In the genomic region with DNA sequence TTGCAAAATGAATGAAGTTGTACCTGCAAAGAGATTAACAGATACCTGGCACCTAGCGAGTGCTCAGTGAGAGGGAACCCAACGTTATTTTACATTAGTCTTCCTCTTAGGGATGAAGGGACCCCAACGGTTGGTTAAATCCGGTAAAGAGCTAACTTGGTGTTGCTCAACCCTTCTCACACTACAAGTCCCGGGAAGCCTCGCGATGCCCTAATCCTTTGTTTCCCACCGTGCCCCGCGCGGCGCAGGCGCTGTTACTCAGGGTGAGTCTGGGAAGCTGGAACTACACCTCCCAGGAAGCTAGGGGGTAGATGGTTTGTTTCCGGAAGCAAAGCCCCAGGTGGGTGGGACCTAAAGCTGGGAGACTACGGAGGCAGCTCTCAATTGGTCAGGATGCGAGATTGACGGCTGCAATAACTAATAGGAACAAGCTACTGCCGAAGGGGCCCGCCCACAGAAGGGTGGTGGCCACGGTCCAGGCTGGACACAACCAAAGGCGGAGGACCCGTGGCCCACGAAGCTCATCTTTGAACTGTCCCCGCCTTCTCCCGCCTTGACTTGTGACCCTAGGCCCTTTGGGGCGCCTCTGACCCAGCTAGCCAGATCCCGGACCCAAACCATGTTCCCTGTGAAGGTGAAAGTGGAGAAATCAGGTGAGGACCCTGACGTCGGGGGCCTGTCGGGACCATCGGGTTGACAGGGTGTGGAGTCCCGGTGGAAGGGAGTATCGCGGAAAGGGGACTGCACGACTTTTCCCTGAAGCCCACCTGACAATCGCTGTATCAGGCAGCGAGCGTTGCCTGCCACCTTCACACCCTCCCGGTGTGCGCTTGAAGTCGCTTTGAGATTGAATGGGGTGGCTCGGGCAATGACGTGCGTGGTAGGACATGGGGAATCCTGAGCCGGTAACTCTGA, we compare ENCODE assay signal across 8 cellular contexts. TPM values are rescaled to one million over a fixed set of nuclear protein-coding genes. Genes with fewer than 3 reads are reported as not detected.
DNase-seq lines count a peak whose midpoint lies in the region; FAIRE-seq and TF ChIP-seq lines count a peak whose summit lies in the region.

A gene with protein sequence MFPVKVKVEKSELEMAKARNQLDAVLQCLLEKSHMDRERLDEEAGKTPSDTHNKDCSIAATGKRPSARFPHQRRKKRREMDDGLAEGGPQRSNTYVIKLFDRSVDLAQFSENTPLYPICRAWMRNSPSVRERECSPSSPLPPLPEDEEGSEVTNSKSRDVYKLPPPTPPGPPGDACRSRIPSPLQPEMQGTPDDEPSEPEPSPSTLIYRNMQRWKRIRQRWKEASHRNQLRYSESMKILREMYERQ (plus strand): TSS at position 471 of the 915 bp plus-strand sequence. CDS start 149 bp downstream, at position 620.

- H3K27me3 ChIP-seq in neuronal stem cell (ENCODE audit: control insufficient read depth in 3 of 3, insufficient read depth in 3 of 3, low read depth in 1 of 3, low read length in 3 of 3), result no peaks in the 10 kb centered on the region

- H3K9me3 ChIP-seq in neuronal stem cell (replicated peaks in 1 of 2; ENCODE audit: control insufficient read depth in 2 of 2, insufficient read depth in 1 of 2, low read depth in 1 of 2, low read length in 2 of 2), result no peaks in the 10 kb centered on the region

- H3K4me2 ChIP-seq in neuronal stem cell (ENCODE audit: insufficient read depth, low read length, poor library complexity, severe bottlenecking), result peak within 1 kb of the TSS; percentile 96

- no peak within 1 kb of the TSS for H2BK15ac ChIP-seq in neuronal stem cell (ENCODE audit: low read length)

- H3K4ac ChIP-seq in neuronal stem cell (ENCODE audit: low read length), result no peak within 1 kb of the TSS

- H3K27me3 Mint-ChIP-seq in activated naive CD4-positive, alpha-beta T cell treated with anti-CD3 and anti-CD28 coated beads for 36 hours (ENCODE audit: low read depth), result no peaks in the 10 kb centered on the region

- intact Hi-C loops in activated naive CD4-positive, alpha-beta T cell treated with anti-CD3 and anti-CD28 coated beads for 36 hours (cut with micrococcal nuclease), result loop anchor here (1.0 to 10.0 kb wide), 7 partner anchors 10 to 739 kb away; a partner anchor contains a TSS

- no peak within 1 kb of the TSS for H4K8ac ChIP-seq in neuronal stem cell (ENCODE audit: low read depth, low read length)

- peaks cover 8% of the 10 kb centered on the region for H3K79me1 ChIP-seq in neuronal stem cell (ENCODE audit: low read depth, low read length)

- peak within 1 kb of the TSS; percentile 83 for H2AFZ ChIP-seq in neuronal stem cell (ENCODE audit: low read length)

- no peaks in the 10 kb centered on the region for H3K9me3 Mint-ChIP-seq in activated naive CD4-positive, alpha-beta T cell treated with anti-CD3 and anti-CD28 coated beads for 36 hours

- peaks cover 3 to 16% of the 10 kb centered on the region in 2 donors for H3K36me3 ChIP-seq in neuronal stem cell (replicated peaks in 1 of 2; ENCODE audit: control insufficient read depth in 2 of 2, insufficient read depth in 2 of 2, low read length in 2 of 2)

- in situ Hi-C loops in SK-MEL-5 (cut with HindIII; ENCODE audit: low pct_unique_long_range_greater_than_20kb, low sequenced_read_pairs), result no loop called here

- POLR2A ChIA-PET in HEK293T (lab: Yijun Ruan, JAX), result interaction anchor here (0.6 to 1.9 kb wide), 30 partner anchors 9 to 366 kb away, joined by 3 to 33 read pairs (median 4); a partner anchor contains a TSS

- H3K4me3 ChIP-seq in neuronal stem cell (ENCODE audit: low read length in 2 of 2), result peak within 1 kb of the TSS; percentile 77 to 97

- peaks cover 9 to 12% of the 10 kb centered on the region in 2 donors for H3K4me1 ChIP-seq in neuronal stem cell (ENCODE audit: control insufficient read depth in 2 of 2, insufficient read depth in 1 of 2, low read depth in 1 of 2, low read length in 2 of 2)

- peak within 1 kb of the TSS; percentile 89 for H3K9ac ChIP-seq in neuronal stem cell (ENCODE audit: low read depth, low read length, poor library complexity)

- no peak within 1 kb of the TSS for H2BK5ac ChIP-seq in neuronal stem cell (ENCODE audit: low read length)

- no peak within 1 kb of the TSS for H4K91ac ChIP-seq in neuronal stem cell (ENCODE audit: low read depth, low read length, poor library complexity)

- H2BK120ac ChIP-seq in neuronal stem cell (ENCODE audit: low read depth, low read length), result no peak within 1 kb of the TSS

- H3K27ac ChIP-seq in neuronal stem cell (replicated peaks; ENCODE audit: low read length), result no peak within 1 kb of the TSS
- H3K27ac ChIP-seq in substantia nigra (ENCODE audit: low read depth, low read length, poor library complexity, severe bottlenecking), result peak within 1 kb of the TSS; percentile 80

- CTCF ChIA-PET in HEK293T (lab: Yijun Ruan, JAX), result interaction anchor here (0.9 kb wide), 1 partner anchor 71 kb away, joined by 5 read pairs; no protein-coding TSS in a partner anchor
- CTCF ChIA-PET in activated naive CD4-positive, alpha-beta T cell treated with anti-CD3 and anti-CD28 coated beads for 36 hours (lab: Charles Lee), result interaction anchor here (0.9 to 1.7 kb wide), 5 partner anchors 9 to 71 kb away, joined by 3 to 9 read pairs (median 4); a partner anchor contains a TSS

- H3K4me1 Mint-ChIP-seq in activated naive CD4-positive, alpha-beta T cell treated with anti-CD3 and anti-CD28 coated beads for 36 hours (ENCODE audit: low read depth), result peaks cover 44% of the 10 kb centered on the region

- H3K27ac Mint-ChIP-seq in activated naive CD4-positive, alpha-beta T cell treated with anti-CD3 and anti-CD28 coated beads for 36 hours, result peak within 1 kb of the TSS; percentile 92

- peak; percentile 97 for DNase-seq in GF-D8 (lab: John Stamatoyannopoulos, UW)
- DNase-seq in HEK293T (ENCODE audit: extremely low spot score), result peak; percentile 92
- peak; percentile 100 for DNase-seq in MV-4-11 (lab: John Stamatoyannopoulos, UW)
- peak; percentile 99 for DNase-seq in SK-MEL-5 (ENCODE audit: low read depth, low spot score)
- peak; percentile 100 for DNase-seq in activated naive CD4-positive, alpha-beta T cell treated with anti-CD3 and anti-CD28 coated beads for 36 hours
- peak; percentile 88 to 90 for DNase-seq in frontal cortex (ENCODE audit: low spot score in 2 of 2)
- peak; percentile 99 for DNase-seq in neuronal stem cell (ENCODE audit: low spot score)
- DNase-seq in substantia nigra (lab: John Stamatoyannopoulos, UW), result peak; percentile 92 to 100 (median 99)

- H3K14ac ChIP-seq in neuronal stem cell (ENCODE audit: low read length), result peak within 1 kb of the TSS; percentile 59

- peak within 1 kb of the TSS; percentile 98 for H3K4me3 Mint-ChIP-seq in activated naive CD4-positive, alpha-beta T cell treated with anti-CD3 and anti-CD28 coated beads for 36 hours

- no peak within 1 kb of the TSS for H3K23ac ChIP-seq in neuronal stem cell (ENCODE audit: low read depth, low read length, poor library complexity)

- H2AK5ac ChIP-seq in neuronal stem cell (ENCODE audit: low read depth, low read length), result no peak within 1 kb of the TSS

- no CpG with 5 or more reads among the region's 45 CpGs for WGBS in neuronal stem cell (ENCODE audit: extremely low coverage in 2 of 2, insufficient read length in 2 of 2, insufficient replicate concordance in 1 of 2), 2 donors

- H2BK12ac ChIP-seq in neuronal stem cell (ENCODE audit: low read length), result no peak within 1 kb of the TSS

- peak; percentile 96 for FAIRE-seq in frontal cortex (lab: Jason Lieb, UNC)

- H3K18ac ChIP-seq in neuronal stem cell (ENCODE audit: low read length), result no peak within 1 kb of the TSS

- H3K36me3 Mint-ChIP-seq in activated naive CD4-positive, alpha-beta T cell treated with anti-CD3 and anti-CD28 coated beads for 36 hours (ENCODE audit: low read depth), result no peaks in the 10 kb centered on the region

TF ChIP-seq in HEK293T, 16 proteins besides CTCF, POLR2A, EP300 and RAD21:
- TF ChIP-seq HDGF (IDR thresholded peaks at IDR 0.05; ENCODE audit: borderline replicate concordance) (no peak), BHLHE40 (IDR thresholded peaks at IDR 0.05; ENCODE audit: borderline replicate concordance) (no peak), L3MBTL2 (conservative IDR thresholded peaks at IDR 0.05) (peak; percentile 70), LEF1 (IDR thresholded peaks at IDR 0.05; ENCODE audit: borderline replicate concordance) (no peak), ELF4 (IDR thresholded peaks at IDR 0.05) (peak; percentile 96), FOXM1 (IDR thresholded peaks at IDR 0.05; ENCODE audit: borderline replicate concordance) (no peak), FOXK2 (IDR thresholded peaks at IDR 0.05) (no peak; the same call in 1 of the 2 replicates)
- TF ChIP-seq, protein P1, sequence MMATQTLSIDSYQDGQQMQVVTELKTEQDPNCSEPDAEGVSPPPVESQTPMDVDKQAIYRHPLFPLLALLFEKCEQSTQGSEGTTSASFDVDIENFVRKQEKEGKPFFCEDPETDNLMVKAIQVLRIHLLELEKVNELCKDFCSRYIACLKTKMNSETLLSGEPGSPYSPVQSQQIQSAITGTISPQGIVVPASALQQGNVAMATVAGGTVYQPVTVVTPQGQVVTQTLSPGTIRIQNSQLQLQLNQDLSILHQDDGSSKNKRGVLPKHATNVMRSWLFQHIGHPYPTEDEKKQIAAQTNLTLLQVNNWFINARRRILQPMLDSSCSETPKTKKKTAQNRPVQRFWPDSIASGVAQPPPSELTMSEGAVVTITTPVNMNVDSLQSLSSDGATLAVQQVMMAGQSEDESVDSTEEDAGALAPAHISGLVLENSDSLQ (IDR thresholded peaks at IDR 0.05), result peak; percentile 99

RNA-seq across cellular contexts. Expression of the gene that starts here (rescaled TPM):
- 5.3 and 7.7 TPM in 2 replicates for total RNA-seq in SK-MEL-5 (2014; rRNA removed; shearing (Covaris generic))
- polyA plus RNA-seq in SK-MEL-5 (2015; cell fraction: cytosol; rRNA removed), result 8.1 TPM in 2 replicates
- 48.8 and 50.8 TPM in 2 replicates for polyA plus RNA-seq in SK-MEL-5 (2015; cell fraction: nucleus; rRNA removed)
- total RNA-seq in activated naive CD4-positive, alpha-beta T cell treated with anti-CD3 and anti-CD28 coated beads for 36 hours, result 1 to 10 TPM; 5.7 to 9.7 TPM
- total RNA-seq in frontal cortex, result 9.0 TPM
- 5.9 TPM for polyA plus RNA-seq in neuronal stem cell (2013, experiment 1 of 2)
- polyA plus RNA-seq in neuronal stem cell (2013, experiment 2 of 2), result 5.2 TPM
